Comparison of ENCODE assay signal across 14 cellular contexts in the genomic region with DNA sequence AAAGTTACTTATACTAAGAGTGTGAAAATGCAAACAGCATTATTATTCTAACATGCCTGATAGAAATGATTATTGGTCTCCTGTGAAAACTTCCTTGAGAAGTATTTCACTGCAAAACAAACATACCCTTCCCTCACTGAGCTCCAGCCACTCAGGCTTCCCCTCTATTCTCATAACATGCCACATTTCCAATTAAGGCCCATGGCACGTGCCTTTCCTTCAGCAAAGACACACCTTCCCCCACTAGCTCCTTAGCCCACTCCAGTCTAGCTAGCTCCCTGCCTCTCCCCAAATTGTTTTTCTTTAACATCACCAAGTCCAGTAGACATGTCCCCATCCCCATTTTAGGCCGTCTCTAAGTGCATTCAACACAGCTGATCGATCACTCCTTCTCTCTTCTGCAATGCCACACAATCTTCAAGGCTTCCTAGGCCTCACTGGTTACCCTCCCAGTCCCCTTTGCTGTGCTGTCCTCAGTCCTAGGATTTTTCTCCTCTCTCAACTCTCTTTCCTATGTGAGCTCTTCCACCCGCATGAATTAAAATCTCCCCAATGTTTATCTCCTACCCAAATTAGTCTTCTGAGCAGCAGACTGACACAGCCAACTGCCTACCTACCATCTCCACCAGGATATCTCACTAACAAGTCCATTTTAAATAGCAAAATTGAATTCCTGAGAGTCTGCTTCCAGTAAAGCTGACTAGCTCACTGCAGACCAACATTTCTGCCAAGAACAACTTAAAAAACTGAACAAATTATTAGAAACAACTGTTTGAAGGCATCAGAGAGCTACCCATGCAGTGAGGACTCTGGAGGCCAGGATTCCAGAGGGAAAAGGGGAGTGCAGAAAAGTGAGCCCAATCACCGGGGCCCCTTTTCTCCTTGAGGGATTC. TPM values are rescaled to one million over a fixed set of nuclear protein-coding genes. Genes with fewer than 3 reads are reported as not detected.
DNase-seq lines count a peak whose midpoint lies in the region; ATAC-seq and TF ChIP-seq lines count a peak whose summit lies in the region.
"Had no signal": no experiment of that assay in that cellular context is flagged by ENCODE, and none has a peak within 500 bp of the region (broad histone marks: within the 10 kb centered on the region; RNA-seq: fewer than 3 reads in every experiment).

No MANE protein-coding gene starts in this region.

- no peak overlapping the region for H2AK5ac ChIP-seq in H9 (ENCODE audit: insufficient read length, low read length)

- TF ChIP-seq POLR2A in suprapubic skin (IDR thresholded peaks at IDR 0.05), result no peak

- no peak overlapping the region for H3K4me3 Mint-ChIP-seq in H9
- no peak overlapping the region for H3K4me3 Mint-ChIP-seq in effector memory CD8-positive, alpha-beta T cell
- no peak overlapping the region for H3K4me3 Mint-ChIP-seq in memory B cell
- no peak overlapping the region for H3K4me3 Mint-ChIP-seq in activated T-helper 17 cell treated with anti-CD3 and anti-CD28 coated beads, Interleukin-2, amount 50 U/mL, for 72 hours
- H3K4me3 Mint-ChIP-seq: activated T-cell treated with anti-CD3 and anti-CD28 coated beads, Interleukin-2, amount 50 U/mL, for 72 hours; neural crest cell had no signal

- H3K79me1 ChIP-seq in H9 (ENCODE audit: insufficient read depth, low read depth, low read length, poor library complexity, severe bottlenecking), result no peaks in the 10 kb centered on the region

- H4K20me1 ChIP-seq in H9 (ENCODE audit: control insufficient read depth, insufficient read depth, insufficient read length), result no peaks in the 10 kb centered on the region

- H2BK15ac ChIP-seq in H9 (ENCODE audit: low read depth, low read length), result no peak overlapping the region

- no peak overlapping the region for H2BK120ac ChIP-seq in H9 (ENCODE audit: low read depth, low read length, poor library complexity, severe bottlenecking)

- H3K27me3 Mint-ChIP-seq in H9 (ENCODE audit: low read depth) (no peaks in the 10 kb centered on the region), memory B cell (peaks cover 4% of the 10 kb centered on the region)
- H3K27me3 Mint-ChIP-seq in effector memory CD8-positive, alpha-beta T cell, result no peaks in the 10 kb centered on the region
- no peaks in the 10 kb centered on the region for H3K27me3 Mint-ChIP-seq in activated T-helper 17 cell treated with anti-CD3 and anti-CD28 coated beads, Interleukin-2, amount 50 U/mL, for 72 hours

- peaks cover 34 to 36% of the 10 kb centered on the region in 2 experiments for H3K4me1 Mint-ChIP-seq in H9
- H3K4me1 Mint-ChIP-seq in effector memory CD8-positive, alpha-beta T cell (ENCODE audit: low read depth in 2 of 2), result peaks cover 43 to 47% of the 10 kb centered on the region in 2 donors
- peaks cover 27% of the 10 kb centered on the region for H3K4me1 Mint-ChIP-seq in memory B cell
- peaks cover 47% of the 10 kb centered on the region for H3K4me1 Mint-ChIP-seq in activated T-helper 17 cell treated with anti-CD3 and anti-CD28 coated beads, Interleukin-2, amount 50 U/mL, for 72 hours

- H3K4ac ChIP-seq in H9 (ENCODE audit: low read depth, low read length), result no peak overlapping the region

- H2BK5ac ChIP-seq in H9 (ENCODE audit: insufficient read length, low read length), result no peak overlapping the region

- H3K9me3 ChIP-seq in H9 (ENCODE audit: control insufficient read depth, low read depth, low read length) (no peaks in the 10 kb centered on the region), suprapubic skin (no peaks in the 10 kb centered on the region)

- H3K36me3 ChIP-seq in suprapubic skin, result no peaks in the 10 kb centered on the region

- no peaks in the 10 kb centered on the region for H3K23me2 ChIP-seq in H9 (ENCODE audit: insufficient read length, low read depth, low read length, poor library complexity, severe bottlenecking)

- H3T11ph ChIP-seq in H9 (ENCODE audit: low read length), result no peak overlapping the region

- no peak overlapping the region for H3K4me3 ChIP-seq in suprapubic skin

- WGBS in H9 (ENCODE audit: extremely low coverage, insufficient read length, low lambda C conversion rate), result no CpG with 5 or more reads among the region's 5 CpGs
- 68% methylated on average over 5 of the region's 5 CpGs for WGBS in suprapubic skin

- no peak overlapping the region for H2AFZ ChIP-seq in H9 (ENCODE audit: low read length)

- no peak overlapping the region for H3K18ac ChIP-seq in H9 (ENCODE audit: insufficient read length, low read depth, low read length)

- no peak overlapping the region for H3K4me2 ChIP-seq in H9 (ENCODE audit: insufficient read depth, insufficient read length, low read length)

- TF ChIP-seq CTCF in H9 (conservative IDR thresholded peaks at IDR 0.05), result no peak
- no peak for TF ChIP-seq CTCF in suprapubic skin (IDR thresholded peaks at IDR 0.05)

- H2BK12ac ChIP-seq in H9 (ENCODE audit: insufficient read length, low read depth, low read length), result no peak overlapping the region

- DNase-seq in H9, result no peak
- DNase-seq in effector memory CD8-positive, alpha-beta T cell, result no peak
- no peak for DNase-seq in memory B cell (ENCODE audit: low spot score in 2 of 2)
- DNase-seq in suprapubic skin (ENCODE audit: low spot score in 2 of 2), result no peak
- no peak for DNase-seq in epidermal melanocyte (ENCODE audit: insufficient read length, low spot score)
- DNase-seq in C1 segment of cervical spinal cord (lab: John Stamatoyannopoulos, UW), result no peak
- DNase-seq: activated T-cell treated with anti-CD3 and anti-CD28 coated beads, Interleukin-2, amount 50 U/mL, for 72 hours; COR-L47; dermis blood vessel endothelial cell; Kasumi-1; stimulated activated naive CD8-positive, alpha-beta T cell treated with anti-CD3 and anti-CD28 coated beads, Interleukin-15, Interleukin-2, amounts not matched to agents 100 U/mL and 50 U/mL, for 24 hours had no signal

- no peaks in the 10 kb centered on the region for H3K9me3 Mint-ChIP-seq in H9
- no peaks in the 10 kb centered on the region for H3K9me3 Mint-ChIP-seq in effector memory CD8-positive, alpha-beta T cell
- H3K9me3 Mint-ChIP-seq in memory B cell, result no peaks in the 10 kb centered on the region
- H3K9me3 Mint-ChIP-seq in activated T-helper 17 cell treated with anti-CD3 and anti-CD28 coated beads, Interleukin-2, amount 50 U/mL, for 72 hours, result no peaks in the 10 kb centered on the region
- H3K9me3 Mint-ChIP-seq: activated T-cell treated with anti-CD3 and anti-CD28 coated beads, Interleukin-2, amount 50 U/mL, for 72 hours; neural crest cell had no signal

- H4K8ac ChIP-seq in H9 (replicated peaks; ENCODE audit: insufficient read length, low read depth, low read length), result no peak overlapping the region

- no peak overlapping the region for H3K9ac ChIP-seq in H9 (ENCODE audit: extremely low read depth, insufficient read length, low read length)

- H3K27ac ChIP-seq in H9 (ENCODE audit: insufficient read length, low read depth, low read length) (no peak overlapping the region), suprapubic skin (peak overlapping the region; percentile 83)

- no peaks in the 10 kb centered on the region for H3K27me3 ChIP-seq in H9 (ENCODE audit: insufficient read depth, low read length)
- no peaks in the 10 kb centered on the region for H3K27me3 ChIP-seq in suprapubic skin

- no peak overlapping the region for H3K56ac ChIP-seq in H9 (ENCODE audit: insufficient read length, low read depth, low read length)

- no peaks in the 10 kb centered on the region; the same call in 1 of the 2 replicates for H3K4me1 ChIP-seq in H9 (ENCODE audit: insufficient read depth, low read length)
- H3K4me1 ChIP-seq in suprapubic skin, result peaks cover 61% of the 10 kb centered on the region

- H3K27ac Mint-ChIP-seq in H9, result peak overlapping the region; percentile 33 to 55 (median 38); a peak in 5 of 7 replicates
- peak overlapping the region; percentile 18 to 22 for H3K27ac Mint-ChIP-seq in effector memory CD8-positive, alpha-beta T cell
- H3K27ac Mint-ChIP-seq in memory B cell, result peak overlapping the region; percentile 51
- H3K27ac Mint-ChIP-seq in activated T-helper 17 cell treated with anti-CD3 and anti-CD28 coated beads, Interleukin-2, amount 50 U/mL, for 72 hours, result no peak overlapping the region
- H3K27ac Mint-ChIP-seq: activated T-cell treated with anti-CD3 and anti-CD28 coated beads, Interleukin-2, amount 50 U/mL, for 72 hours had no signal

- H4K5ac ChIP-seq in H9 (ENCODE audit: insufficient read length, low read depth, low read length), result no peak overlapping the region

- H3K79me2 ChIP-seq in H9 (ENCODE audit: insufficient read depth, low read length), result 0 out of 2 replicates have a peak, but pooled peaks cover 3% of the 10 kb centered on the region

- H3K36me3 Mint-ChIP-seq in H9 (ENCODE audit: insufficient read depth in 1 of 3, low read depth in 3 of 3) (no peaks in the 10 kb centered on the region), memory B cell (no peaks in the 10 kb centered on the region)
- no peaks in the 10 kb centered on the region for H3K36me3 Mint-ChIP-seq in effector memory CD8-positive, alpha-beta T cell (ENCODE audit: insufficient read depth)
- H3K36me3 Mint-ChIP-seq in activated T-helper 17 cell treated with anti-CD3 and anti-CD28 coated beads, Interleukin-2, amount 50 U/mL, for 72 hours (ENCODE audit: low read depth), result no peaks in the 10 kb centered on the region

- no peak overlapping the region for H2BK20ac ChIP-seq in H9 (ENCODE audit: low read depth, low read length, poor library complexity, severe bottlenecking)

- no peak overlapping the region for H4K91ac ChIP-seq in H9 (ENCODE audit: insufficient read length, low read depth, low read length)

- H3K23ac ChIP-seq in H9 (ENCODE audit: insufficient read length, low read depth, low read length), result no peak overlapping the region

- H3K14ac ChIP-seq in H9 (ENCODE audit: insufficient read depth, low read length), result no peak overlapping the region

- TF ChIP-seq EP300 in suprapubic skin (IDR thresholded peaks at IDR 0.05), result no peak

- no peak for ATAC-seq in effector memory CD8-positive, alpha-beta T cell (replicated peaks)
- no peak for ATAC-seq in memory B cell (ENCODE audit: low read depth)
- ATAC-seq in GM18498 (IDR thresholded peaks at IDR 0.05; ENCODE audit: unreplicated experiment), result no peak
- no peak for ATAC-seq in activated T-helper 17 cell treated with anti-CD3 and anti-CD28 coated beads, Interleukin-2, amount 50 U/mL, for 72 hours (replicated peaks)
- ATAC-seq: activated T-cell treated with anti-CD3 and anti-CD28 coated beads, Interleukin-2, amount 50 U/mL, for 72 hours; stimulated activated naive CD8-positive, alpha-beta T cell treated with anti-CD3 and anti-CD28 coated beads, Interleukin-15, Interleukin-2, amounts not matched to agents 100 U/mL and 50 U/mL, for 24 hours had no signal

RNA-seq across cellular contexts. Expression of a gene that starts 11.9 kb away (rescaled TPM):
- total RNA-seq in H9 (2021), result 9.6 and 12.3 TPM in 2 replicates
- total RNA-seq in suprapubic skin, result 10 to 100 TPM; 29.8 to 55.7 (median 46.8) TPM
- total RNA-seq in activated T-helper 17 cell treated with anti-CD3 and anti-CD28 coated beads, Interleukin-2, amount 50 U/mL, for 72 hours, result 1 to 10 TPM; 2.2 to 8.4 TPM
